In the genomic region with DNA sequence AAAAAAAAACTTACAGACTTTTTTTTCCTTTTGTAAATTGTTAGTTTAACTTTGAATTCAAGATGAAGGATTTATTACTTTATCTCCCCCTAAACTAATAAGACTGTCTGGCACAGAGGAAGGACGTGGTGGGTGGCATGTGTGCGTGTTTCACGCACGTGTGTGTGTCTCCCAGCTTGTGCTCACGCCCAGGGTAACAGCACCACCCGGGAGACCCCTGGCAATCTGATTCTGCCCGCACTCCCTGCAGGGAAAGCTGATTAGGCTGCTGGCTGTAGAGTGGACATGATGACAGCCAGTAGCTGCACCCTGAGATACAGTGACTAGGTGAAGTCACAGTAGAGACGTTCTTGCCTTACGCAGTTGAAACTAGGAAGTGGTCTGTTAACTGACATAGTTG, we compare ENCODE assay signal across 18 cellular contexts. TPM values are rescaled to one million over a fixed set of nuclear protein-coding genes. Genes with fewer than 3 reads are reported as not detected.
DNase-seq lines count a peak whose midpoint lies in the region; ATAC-seq and TF ChIP-seq lines count a peak whose summit lies in the region.
"Had no signal": no experiment of that assay in that cellular context is flagged by ENCODE, and none has a peak within 500 bp of the region (broad histone marks: within the 10 kb centered on the region; RNA-seq: fewer than 3 reads in every experiment).

No MANE protein-coding gene starts in this region.

- 65% methylated on average over 9 of the region's 9 CpGs for WGBS in right cardiac atrium

- ATAC-seq in right cardiac atrium (no peak), Right ventricle myocardium superior (ENCODE audit: poor library complexity) (no peak), sciatic nerve (no peak), GM23338 (no peak), left lobe of liver (no peak)

- H3K79me2 ChIP-seq in GM23338 (replicated peaks; ENCODE audit: insufficient read depth) = peaks cover 6% of the 10 kb centered on the region

- H3K27me3 Mint-ChIP-seq in chondrocyte (ENCODE audit: low read depth) (no peaks in the 10 kb centered on the region), GM23338 (ENCODE audit: insufficient read depth, low read depth, poor library complexity) (peaks cover 6% of the 10 kb centered on the region)

- H3K9me3 Mint-ChIP-seq in chondrocyte (ENCODE audit: low read depth) (no peaks in the 10 kb centered on the region), GM23338 (no peaks in the 10 kb centered on the region)
- H3K9me3 Mint-ChIP-seq: CD14-positive monocyte had no signal

- H3K4me2 ChIP-seq in GM23338 = no peak overlapping the region

- H3K9me2 ChIP-seq in GM23338 (ENCODE audit: insufficient read depth) = no peaks in the 10 kb centered on the region

- peaks cover under 1% of the 10 kb centered on the region for H3K4me1 ChIP-seq in right cardiac atrium (ENCODE audit: control insufficient read depth, insufficient read depth, low read length)
- H3K4me1 ChIP-seq in GM23338 (ENCODE audit: insufficient read depth) = no peaks in the 10 kb centered on the region

- H2AFZ ChIP-seq in GM23338 = no peak overlapping the region

- H3F3A ChIP-seq in GM23338 (replicated peaks; ENCODE audit: low read depth) = no peaks in the 10 kb centered on the region

- H3K4me3 ChIP-seq in right cardiac atrium (ENCODE audit: low read length) (no peak overlapping the region), GM23338 (no peak overlapping the region)
- H3K4me3 ChIP-seq: SK-N-MC had no signal

- H3K9me3 ChIP-seq in right cardiac atrium (ENCODE audit: control insufficient read depth, low read length) = no peaks in the 10 kb centered on the region

- H3K27me3 ChIP-seq in right cardiac atrium (ENCODE audit: control insufficient read depth, insufficient read depth) = no peaks in the 10 kb centered on the region
- H3K27me3 ChIP-seq in GM23338 (ENCODE audit: insufficient read depth) = no peaks in the 10 kb centered on the region

- H3K4me1 Mint-ChIP-seq in chondrocyte (ENCODE audit: low read depth) (no peaks in the 10 kb centered on the region), GM23338 (no peaks in the 10 kb centered on the region)

- intact Hi-C loops in right cardiac atrium (cut with DNase I) = no loop called here
- intact Hi-C loops in Right ventricle myocardium superior (cut with DNase I) = no loop called here
- intact Hi-C loops in sciatic nerve (cut with DNase I) = no loop called here

- H3K27ac ChIP-seq in right cardiac atrium (ENCODE audit: low read length) (no peak overlapping the region), GM23338 (ENCODE audit: low read depth) (no peak overlapping the region)
- H3K27ac ChIP-seq: SK-N-MC had no signal

- H3K27ac Mint-ChIP-seq in chondrocyte (ENCODE audit: unreplicated experiment) (no peak overlapping the region), GM23338 (no peak overlapping the region; the same call in 1 of the 2 replicates)

- TF ChIP-seq CTCF in chondrocyte (IDR thresholded peaks at IDR 0.05) (no peak), GM23338 (conservative IDR thresholded peaks at IDR 0.05; ENCODE audit: low read depth in 2 of 2) (no peak)

- peaks cover 8% of the 10 kb centered on the region; the same call in 1 of the 2 replicates for H3K36me3 ChIP-seq in GM23338 (ENCODE audit: insufficient read depth)

- DNase-seq in right cardiac atrium (peak in 2 of 3 donors; percentile 21 to 40), Right ventricle myocardium superior (no peak), chondrocyte (ENCODE audit: low spot score) (peak; percentile 60), sciatic nerve (ENCODE audit: low spot score) (peak; percentile 21), GM23338 (ENCODE audit: low spot score) (no peak), left lobe of liver (ENCODE audit: low spot score) (no peak)
- no peak for DNase-seq in activated CD4-positive, alpha-beta T cell treated with anti-CD3 and anti-CD28 coated beads, Interleukin-2, amount 50 U/mL, for 4 hours
- DNase-seq: DMS53, EL, GF-D8, Kasumi-1, NCI-H1417 treated with DMSO at 0.1 percent for 48 hours, NCI-H187, NCI-H446, NCI-H526, SHP77 treated with DMSO at 0.1 percent for 48 hours had no signal

- no peak overlapping the region for H3K4me3 Mint-ChIP-seq in chondrocyte (ENCODE audit: unreplicated experiment)
- H3K4me3 Mint-ChIP-seq in GM23338 = no peak overlapping the region
- H3K4me3 Mint-ChIP-seq: CD14-positive monocyte had no signal

- peaks cover 38% of the 10 kb centered on the region for H3K36me3 Mint-ChIP-seq in chondrocyte (ENCODE audit: low read depth)
- peaks cover 38% of the 10 kb centered on the region for H3K36me3 Mint-ChIP-seq in GM23338 (ENCODE audit: low read depth)

- H4K20me1 ChIP-seq in GM23338 (replicated peaks; ENCODE audit: insufficient read depth) = peaks cover 13% of the 10 kb centered on the region

TF ChIP-seq in GM23338, 12 proteins besides CTCF, POLR2A, EP300 and RAD21:
- TF ChIP-seq JUNB (IDR thresholded peaks at IDR 0.05; ENCODE audit: unreplicated experiment) = no peak
- no peak for TF ChIP-seq STAT1 (IDR thresholded peaks at IDR 0.05; ENCODE audit: unreplicated experiment)
- TF ChIP-seq EZH2phosphoT487 (IDR thresholded peaks at IDR 0.05; ENCODE audit: unreplicated experiment) = no peak
- no peak for TF ChIP-seq ZNF331 (CRISPR knock-in tag; IDR thresholded peaks at IDR 0.05; ENCODE audit: low read depth)

RNA-seq across cellular contexts. Expression of a gene that starts 25.3 kb away (rescaled TPM):
- total RNA-seq in right cardiac atrium = 10 to 100 TPM; 50.3 to 61.3 (median 56.2) TPM
- 38.0 TPM for polyA plus RNA-seq in right cardiac atrium
- total RNA-seq in Right ventricle myocardium superior = 50.4 TPM
- 61.0 to 68.0 TPM (median 61.6 TPM) in 3 replicates for total RNA-seq in chondrocyte
- total RNA-seq in sciatic nerve = 64.1 TPM
- total RNA-seq in GM23338 (2014; rRNA removed; shearing (Covaris generic)) = 74.0 and 86.5 TPM in 2 replicates
- 32.4 and 34.4 TPM in 2 replicates for polyA plus RNA-seq in GM23338 (2016; fragmentation: Nextera tagmentation; extraction: Ambion mirVana)
- total RNA-seq in left lobe of liver = 37.0 TPM

Comparison
In these comparisons a context has a peak if more than half of its experiments do, and no peak if none do; other contexts are left out.
1. DNase-seq: peak in right cardiac atrium (2 of 3), chondrocyte (single experiment) and sciatic nerve (single experiment); none in Right ventricle myocardium superior (single experiment), activated CD4-positive, alpha-beta T cell treated with anti-CD3 and anti-CD28 coated beads, Interleukin-2, amount 50 U/mL, for 4 hours (0 of 2), GM23338 (single experiment) and left lobe of liver (single experiment).